In genomic region chr16:23319861-23320615, GRCh38 we compare ENCODE assay signal across 23 cellular contexts. TPM values are rescaled to one million over a fixed set of nuclear protein-coding genes. Genes with fewer than 3 reads are reported as not detected.
"Had no signal": no experiment of that assay in that cellular context is flagged by ENCODE, and none has a peak within 500 bp of the region (broad histone marks: within the 10 kb centered on the region; RNA-seq: fewer than 3 reads in every experiment).

No MANE protein-coding gene starts in this region.

- H3K27ac ChIP-seq: foreskin keratinocyte, neutrophil, right atrium auricular region, skin epidermis, testis had no signal

- H3K27ac Mint-ChIP-seq: dendritic cell treated with granulocyte-macrophage colony-stimulating factor and Interleukin-4, amounts not matched to agents 40 ng/mL and 50 ng/mL, for 4 days; effector memory CD8-positive, alpha-beta T cell; memory B cell; naive B cell; nephron; stimulated activated naive B cell treated with anti-CD40 and anti-IgM and Interleukin-4, amounts not matched to agents 10 μg/mL and 1 μg/mL and 100 μg/mL, for 72 hours; stimulated activated naive CD8-positive, alpha-beta T cell treated with anti-CD3 and anti-CD28 coated beads, Interleukin-15, amount 100 ng/mL, for 72 hours had no signal

- ATAC-seq: effector memory CD8-positive, alpha-beta T cell; foreskin keratinocyte; left lobe of liver; stimulated activated naive B cell treated with anti-CD40 and anti-IgM and Interleukin-4, amounts not matched to agents 10 μg/mL and 1 μg/mL and 100 μg/mL, for 72 hours; stimulated activated naive CD8-positive, alpha-beta T cell treated with anti-CD3 and anti-CD28 coated beads, Interleukin-15, amount 100 ng/mL, for 72 hours had no signal

- H3K9me3 ChIP-seq: esophagus squamous epithelium, neutrophil, right atrium auricular region, sigmoid colon, testis, transverse colon had no signal

- H3K36me3 Mint-ChIP-seq: memory B cell; naive B cell; stimulated activated naive B cell treated with anti-CD40 and anti-IgM and Interleukin-4, amounts not matched to agents 10 μg/mL and 1 μg/mL and 100 μg/mL, for 72 hours had no signal

- H3K4me1 Mint-ChIP-seq: central memory CD8-positive, alpha-beta T cell; naive B cell; nephron had no signal

- H3K4me3 ChIP-seq: esophagus squamous epithelium, right atrium auricular region, sigmoid colon, skin epidermis, testis, transverse colon had no signal

- H3K9me3 Mint-ChIP-seq: central memory CD8-positive, alpha-beta T cell; dendritic cell treated with granulocyte-macrophage colony-stimulating factor and Interleukin-4, amounts not matched to agents 40 ng/mL and 50 ng/mL, for 4 days; effector memory CD8-positive, alpha-beta T cell; memory B cell; nephron; stimulated activated naive B cell treated with anti-CD40 and anti-IgM and Interleukin-4, amounts not matched to agents 10 μg/mL and 1 μg/mL and 100 μg/mL, for 72 hours; stimulated activated naive CD8-positive, alpha-beta T cell treated with anti-CD3 and anti-CD28 coated beads, Interleukin-15, amount 100 ng/mL, for 72 hours had no signal

- H3K4me3 Mint-ChIP-seq: central memory CD8-positive, alpha-beta T cell; dendritic cell treated with granulocyte-macrophage colony-stimulating factor and Interleukin-4, amounts not matched to agents 40 ng/mL and 50 ng/mL, for 4 days; effector memory CD8-positive, alpha-beta T cell; memory B cell; nephron; stimulated activated naive B cell treated with anti-CD40 and anti-IgM and Interleukin-4, amounts not matched to agents 10 μg/mL and 1 μg/mL and 100 μg/mL, for 72 hours; stimulated activated naive CD8-positive, alpha-beta T cell treated with anti-CD3 and anti-CD28 coated beads, Interleukin-15, amount 100 ng/mL, for 72 hours had no signal

- H3K27me3 Mint-ChIP-seq: memory B cell had no signal

- DNase-seq: effector memory CD8-positive, alpha-beta T cell; esophagus squamous epithelium; foreskin keratinocyte; head of caudate nucleus; hippocampal formation; midbrain; naive B cell; stimulated activated CD4-positive, alpha-beta T cell treated with anti-CD3 and anti-CD28 coated beads, Interleukin-2, amount 100 ng/mL, for 24 hours; stimulated activated CD4-positive, alpha-beta T cell treated with anti-CD3 and anti-CD28 coated beads, Interleukin-4, amount 100 ng/mL, for 4 hours; stimulated activated naive B cell treated with anti-CD40 and anti-IgM and Interleukin-4, amounts not matched to agents 10 μg/mL and 1 μg/mL and 100 μg/mL, for 72 hours; stimulated activated naive CD8-positive, alpha-beta T cell treated with anti-CD3 and anti-CD28 coated beads, Interleukin-15, amount 100 ng/mL, for 72 hours; testis had no signal

- H3K36me3 ChIP-seq: neutrophil, right atrium auricular region, sigmoid colon, transverse colon had no signal

- H3K4me1 ChIP-seq: foreskin keratinocyte had no signal

- H3K27me3 ChIP-seq: esophagus squamous epithelium, neutrophil, right atrium auricular region, sigmoid colon, testis, transverse colon had no signal

RNA-seq across cellular contexts. Expression of gene SCNN1B, which starts 17.9 kb away (rescaled TPM):
- total RNA-seq: osteoblast had no signal
